In genomic region chr17:40110457-40110856, GRCh38 we compare ENCODE assay signal across 1 cellular context.
TF ChIP-seq lines count a peak whose summit lies in the region.

No MANE protein-coding gene starts in this region.

TF ChIP-seq in HCT116, 20 proteins besides CTCF, POLR2A, EP300 and RAD21:
- TF ChIP-seq ZBTB33 (IDR thresholded peaks at IDR 0.05; ENCODE audit: extremely low read depth, insufficient replicate concordance, low read length) (no peak), FOSL1 (IDR thresholded peaks at IDR 0.05; ENCODE audit: low read depth) (no peak), ELF1 (IDR thresholded peaks at IDR 0.05; ENCODE audit: borderline replicate concordance, low read depth) (no peak)
- TF ChIP-seq, protein P1, sequence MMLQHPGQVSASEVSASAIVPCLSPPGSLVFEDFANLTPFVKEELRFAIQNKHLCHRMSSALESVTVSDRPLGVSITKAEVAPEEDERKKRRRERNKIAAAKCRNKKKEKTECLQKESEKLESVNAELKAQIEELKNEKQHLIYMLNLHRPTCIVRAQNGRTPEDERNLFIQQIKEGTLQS (IDR thresholded peaks at IDR 0.05) = no peak
